25 cellular contexts compared by ENCODE assay signal in genomic region chr5:159303286-159303685, GRCh38. TPM values are rescaled to one million over a fixed set of nuclear protein-coding genes. Genes with fewer than 3 reads are reported as not detected.
A peak's percentile ranks its signal among the peaks of the same experiment; 100 is the strongest.
DNase-seq lines count a peak whose midpoint lies in the region; ATAC-seq, FAIRE-seq and TF ChIP-seq lines count a peak whose summit lies in the region.
"Had no signal": no experiment of that assay in that cellular context is flagged by ENCODE, and none has a peak within 500 bp of the region (broad histone marks: within the 10 kb centered on the region; RNA-seq: fewer than 3 reads in every experiment).

No MANE protein-coding gene starts in this region.

- no peak overlapping the region for H3K4me3 ChIP-seq in K562
- H3K4me3 ChIP-seq: A549; BLaER1 treated with 17β-estradiol and CSF1 and Interleukin-3, amounts not matched to agents 10 nM and 100 nM; GM23248 had no signal

- no peak overlapping the region for H3K4me3 Mint-ChIP-seq in stimulated activated naive B cell treated with anti-CD40 and anti-IgM and Interleukin-4, amounts not matched to agents 10 μg/mL and 1 μg/mL and 100 μg/mL, for 72 hours
- H3K4me3 Mint-ChIP-seq: CD14-positive monocyte; CD4-positive, alpha-beta T cell; CD8-positive, alpha-beta memory T cell had no signal

- peaks cover 22 to 27% of the 10 kb centered on the region in 2 donors for H3K36me3 Mint-ChIP-seq in stimulated activated naive B cell treated with anti-CD40 and anti-IgM and Interleukin-4, amounts not matched to agents 10 μg/mL and 1 μg/mL and 100 μg/mL, for 72 hours
- H3K36me3 Mint-ChIP-seq: CD14-positive monocyte had no signal

- intact Hi-C loops in K562 (cut with micrococcal nuclease) = no loop called here

- H3K27ac ChIP-seq in K562 (ENCODE audit: extremely low read depth, low read depth, low read length) = no peak overlapping the region
- H3K27ac ChIP-seq: A549, GM23248 had no signal

- no peak for TF ChIP-seq RAD21 in K562 (CRISPR knock-in tag; conservative IDR thresholded peaks at IDR 0.05 in 1 of 2, IDR thresholded peaks at IDR 0.05 in 1 of 2)

- H4K20me1 ChIP-seq in K562 (replicated peaks; ENCODE audit: control insufficient read depth, insufficient read depth, low read length) = no peaks in the 10 kb centered on the region
- H4K20me1 ChIP-seq: BLaER1 treated with 17β-estradiol and CSF1 and Interleukin-3, amounts not matched to agents 10 nM and 100 nM had no signal

- no peak overlapping the region for H2AFZ ChIP-seq in K562 (ENCODE audit: low read depth, low read length)
- H2AFZ ChIP-seq: GM23248 had no signal

- ATAC-seq in K562 (no peak), GM21423 (IDR thresholded peaks at IDR 0.05; ENCODE audit: unreplicated experiment) (no peak)
- ATAC-seq in stimulated activated naive B cell treated with anti-CD40 and anti-IgM and Interleukin-4, amounts not matched to agents 10 μg/mL and 1 μg/mL and 100 μg/mL, for 72 hours (replicated peaks) = peak; percentile 48 to 52
- ATAC-seq: A549 had no signal

- FAIRE-seq in GM12891 (lab: Jason Lieb, UNC) (no peak), K562 (lab: Jason Lieb, UNC) (no peak)
- FAIRE-seq: A549, D721Med, GM12892 had no signal

- no peak for TF ChIP-seq CTCF in K562 (IDR thresholded peaks at IDR 0.05 in 2 of 3, conservative IDR thresholded peaks at IDR 0.05 in 1 of 3; ENCODE audit: insufficient read depth in 2 of 3, low read depth in 1 of 3, low read length in 3 of 3)

- BruUV-seq in K562 (replicated peaks; lab: Mats Ljungman, UMichigan) = no TSS peak

- TF ChIP-seq EP300 in K562 (IDR thresholded peaks at IDR 0.05; ENCODE audit: low read length) = no peak

- no peaks in the 10 kb centered on the region for H3K9me1 ChIP-seq in K562 (ENCODE audit: control insufficient read depth, insufficient read depth, low read length)

- H3K9me3 ChIP-seq in K562 (replicated peaks; ENCODE audit: control insufficient read depth, insufficient read depth, low read depth, low read length) = peaks cover 10% of the 10 kb centered on the region
- H3K9me3 ChIP-seq: BE2C had no signal

- peaks cover 26 to 29% of the 10 kb centered on the region in 2 donors for H3K9me3 Mint-ChIP-seq in stimulated activated naive B cell treated with anti-CD40 and anti-IgM and Interleukin-4, amounts not matched to agents 10 μg/mL and 1 μg/mL and 100 μg/mL, for 72 hours

- H3K36me3 ChIP-seq in K562 (ENCODE audit: control insufficient read depth, insufficient read depth, low read length) = no peaks in the 10 kb centered on the region
- H3K36me3 ChIP-seq: BE2C had no signal

- POLR2A ChIA-PET in K562 (lab: Yijun Ruan, JAX) = no interaction called here

- WGBS in K562 (ENCODE audit: insufficient coverage, low coverage, missing lambda C conversion rate) = 58% methylated on average over 4 of the region's 4 CpGs

- H3K4me1 Mint-ChIP-seq in stimulated activated naive B cell treated with anti-CD40 and anti-IgM and Interleukin-4, amounts not matched to agents 10 μg/mL and 1 μg/mL and 100 μg/mL, for 72 hours = peaks cover 11 to 39% of the 10 kb centered on the region in 2 donors
- H3K4me1 Mint-ChIP-seq: CD14-positive monocyte; CD8-positive, alpha-beta memory T cell had no signal

- H3K9ac ChIP-seq in K562 (ENCODE audit: insufficient read depth in 1 of 2, low read depth in 2 of 2, low read length in 2 of 2) = no peak overlapping the region
- H3K9ac ChIP-seq: BLaER1 treated with 17β-estradiol and CSF1 and Interleukin-3, amounts not matched to agents 10 nM and 100 nM; GM23248 had no signal

- no peaks in the 10 kb centered on the region for H3K79me2 ChIP-seq in K562 (ENCODE audit: control insufficient read depth, insufficient read depth, low read length)

- CTCF ChIA-PET in K562 (lab: Yijun Ruan, JAX; ENCODE audit: low intra/inter-chr PET ratio) = no interaction called here

- H3K4me1 ChIP-seq in K562 (replicated peaks in 1 of 2; ENCODE audit: control insufficient read depth in 2 of 2, insufficient read depth in 2 of 2, low read length in 2 of 2) = no peaks in the 10 kb centered on the region
- H3K4me1 ChIP-seq: A549; BE2C; BLaER1 treated with 17β-estradiol and CSF1 and Interleukin-3, amounts not matched to agents 10 nM and 100 nM had no signal

- no peak for TF ChIP-seq POLR2A in GM12891 (IDR thresholded peaks at IDR 0.05; ENCODE audit: low read depth, low read length)
- no peak for TF ChIP-seq POLR2A in K562 (conservative IDR thresholded peaks at IDR 0.05)

- peaks cover 0 to 9% of the 10 kb centered on the region in 2 experiments; a peak in 1 of 5 replicates for H3K27me3 ChIP-seq in K562 (ENCODE audit: control insufficient read depth in 2 of 2, insufficient read depth in 2 of 2, low read length in 2 of 2)
- H3K27me3 ChIP-seq: BLaER1 treated with 17β-estradiol and CSF1 and Interleukin-3, amounts not matched to agents 10 nM and 100 nM had no signal

- DNase-seq in GM12891 (ENCODE audit: insufficient read length, low spot score) (no peak), MV-4-11 (lab: John Stamatoyannopoulos, UW) (peak; percentile 6), K562 (ENCODE audit: extremely low read depth in 1 of 4, low spot score in 3 of 4) (no peak), SW480 (ENCODE audit: low spot score) (no peak), HK-2 (ENCODE audit: unreplicated experiment) (no peak)
- DNase-seq in stimulated activated naive B cell treated with anti-CD40 and anti-IgM and Interleukin-4, amounts not matched to agents 10 μg/mL and 1 μg/mL and 100 μg/mL, for 72 hours = no peak
- DNase-seq: 8988T; ACHN; AML-193; BE2C; CD4-positive, alpha-beta T cell; CD8-positive, alpha-beta memory T cell; DMS 273 treated with DMSO at 0.1 percent for 48 hours; DMS79; EL; GDM1; GM23248; H7; HCEC 1CT had no signal

- H3K4me2 ChIP-seq in K562 (ENCODE audit: insufficient read depth, low read length) = no peak overlapping the region
- H3K4me2 ChIP-seq: A549; BLaER1 treated with 17β-estradiol and CSF1 and Interleukin-3, amounts not matched to agents 10 nM and 100 nM had no signal

- H3K27ac Mint-ChIP-seq in stimulated activated naive B cell treated with anti-CD40 and anti-IgM and Interleukin-4, amounts not matched to agents 10 μg/mL and 1 μg/mL and 100 μg/mL, for 72 hours = peak overlapping the region; percentile 53
- H3K27ac Mint-ChIP-seq: CD14-positive monocyte; CD4-positive, alpha-beta T cell; CD8-positive, alpha-beta memory T cell had no signal

- no peaks in the 10 kb centered on the region for H3K27me3 Mint-ChIP-seq in stimulated activated naive B cell treated with anti-CD40 and anti-IgM and Interleukin-4, amounts not matched to agents 10 μg/mL and 1 μg/mL and 100 μg/mL, for 72 hours

- in situ Hi-C loops in K562 (cut with MboI) = loop anchor here (25.0 kb wide), 1 partner anchor 591 kb away; no protein-coding TSS in a partner anchor

TF ChIP-seq in GM12891, 5 proteins besides CTCF, POLR2A, EP300 and RAD21:
- TF ChIP-seq POLR2AphosphoS5 (IDR thresholded peaks at IDR 0.05; ENCODE audit: low read depth, low read length) = no peak
- TF ChIP-seq SPI1 (IDR thresholded peaks at IDR 0.05; ENCODE audit: low read depth, low read length) = peak; percentile 57
TF ChIP-seq in GM12891: peak in this region for 1.

TF ChIP-seq in K562, 482 proteins besides CTCF, POLR2A, EP300 and RAD21 (continues in another document):
- TF ChIP-seq SNRNP70 (optimal IDR thresholded peaks at IDR 0.05; ENCODE audit: low read depth, low read length) (no peak), RAD51 (IDR thresholded peaks at IDR 0.05; ENCODE audit: borderline replicate concordance, low read depth) (no peak), ZNF445 (CRISPR knock-in tag; IDR thresholded peaks at IDR 0.05; ENCODE audit: low read depth) (no peak), MYNN (IDR thresholded peaks at IDR 0.05) (no peak), MYNN (CRISPR knock-in tag; IDR thresholded peaks at IDR 0.05) (no peak), HDAC3 (IDR thresholded peaks at IDR 0.05; ENCODE audit: borderline replicate concordance, partially characterized antibody) (no peak), KDM4B (IDR thresholded peaks at IDR 0.05; ENCODE audit: borderline replicate concordance in 2 of 2, low read depth in 1 of 2) (no peak)

RNA-seq across cellular contexts. Expression of gene IL12B, which starts 27.0 kb away (rescaled TPM):
- 0.04 TPM for polyA plus RNA-seq in GM12891 (2012; ENCODE audit: low read depth, missing spikeins)
- not detected in 2 replicates for total RNA-seq in K562 (2011; cell fraction: chromatin; rRNA removed; ENCODE audit: low replicate concordance)
- not detected in 2 replicates for total RNA-seq in K562 (2011; cell fraction: nucleolus; rRNA removed)
- not detected in 2 replicates for total RNA-seq in K562 (2011; cell fraction: nucleoplasm; rRNA removed)
- total RNA-seq in K562 (2014; rRNA removed) = not detected in 2 replicates
- total RNA-seq in K562 (2014; rRNA removed; fragmentation: Illumina TruSeq; extraction: Trizol) = not detected in 2 replicates
- not detected in 2 replicates for total RNA-seq in K562 (2015; rRNA removed; fragmentation: Illumina TruSeq; extraction: Trizol)
- not detected in 2 replicates for total RNA-seq in K562 (2021)
- polyA plus RNA-seq in K562 (2011; rRNA removed) = not detected in 2 replicates
- polyA plus RNA-seq in K562 (2011; cell fraction: cytosol; rRNA removed) = not detected in 2 replicates
- not detected in 2 replicates for polyA plus RNA-seq in K562 (2011; cell fraction: nucleus; rRNA removed)
- polyA plus RNA-seq in K562 (2012) = not detected in 2 replicates
- not detected in 2 replicates for polyA plus RNA-seq in K562 (2014; fragmentation: Illumina TruSeq; extraction: Trizol)
- polyA plus RNA-seq in K562 (2014; fragmentation: Nextera tagmentation; extraction: Ambion mirVana) = not detected
- not detected in 2 replicates for polyA plus RNA-seq in K562 (2014; rRNA removed)
- polyA minus RNA-seq in K562 (2011; rRNA and poly(A)+ RNA removed) = not detected in 2 replicates
- polyA minus RNA-seq in K562 (2011; cell fraction: cytosol; rRNA and poly(A)+ RNA removed) = not detected in 2 replicates
- polyA minus RNA-seq in K562 (2011; cell fraction: nucleus; rRNA and poly(A)+ RNA removed) = not detected in 2 replicates
- total RNA-seq: CD4-positive, alpha-beta T cell; CD8-positive, alpha-beta memory T cell; GM23248; H7 had no signal
- polyA plus RNA-seq: CD14-positive monocyte; CD8-positive, alpha-beta memory T cell; GM23248 had no signal

RNA-seq across cellular contexts. Expression of gene UBLCP1, which starts 40.2 kb away (rescaled TPM):
- 16.9 TPM for polyA plus RNA-seq in GM12891 (2012; ENCODE audit: low read depth, missing spikeins)
- 3.5 and 7.0 TPM in 2 replicates for total RNA-seq in K562 (2011; cell fraction: chromatin; rRNA removed; ENCODE audit: low replicate concordance)
- total RNA-seq in K562 (2011; cell fraction: nucleolus; rRNA removed) = 1.7 and 2.9 TPM in 2 replicates
- total RNA-seq in K562 (2011; cell fraction: nucleoplasm; rRNA removed) = 3.9 and 8.0 TPM in 2 replicates
- total RNA-seq in K562 (2014; rRNA removed) (18.8 and 19.3 TPM in 2 replicates), K562 (2014; rRNA removed; fragmentation: Illumina TruSeq; extraction: Trizol) (35.1 and 41.7 TPM in 2 replicates), K562 (2015; rRNA removed; fragmentation: Illumina TruSeq; extraction: Trizol) (33.4 and 36.9 TPM in 2 replicates), K562 (2021) (21.6 and 22.1 TPM in 2 replicates)
- polyA plus RNA-seq in K562 (2011; rRNA removed) (18.5 and 28.5 TPM in 2 replicates), K562 (2014; fragmentation: Illumina TruSeq; extraction: Trizol) (33.2 and 39.8 TPM in 2 replicates), K562 (2014; fragmentation: Nextera tagmentation; extraction: Ambion mirVana) (10 to 100 TPM; 22.0 to 30.2 TPM), K562 (2014; rRNA removed) (29.8 and 32.1 TPM in 2 replicates)
- 2.9 and 7.9 TPM in 2 replicates for polyA plus RNA-seq in K562 (2011; cell fraction: cytosol; rRNA removed)
- 3.1 and 3.7 TPM in 2 replicates for polyA plus RNA-seq in K562 (2011; cell fraction: nucleus; rRNA removed)
- 27.6 and 38.2 TPM in 2 replicates for polyA plus RNA-seq in K562 (2012)
- polyA minus RNA-seq in K562 (2011; rRNA and poly(A)+ RNA removed) = 12.8 and 13.2 TPM in 2 replicates
- polyA minus RNA-seq in K562 (2011; cell fraction: cytosol; rRNA and poly(A)+ RNA removed) = 4.3 and 6.9 TPM in 2 replicates
- polyA minus RNA-seq in K562 (2011; cell fraction: nucleus; rRNA and poly(A)+ RNA removed) = 4.3 and 6.6 TPM in 2 replicates

Comparison
In these comparisons a context has a peak if more than half of its experiments do, and no peak if none do; other contexts are left out.
1. ATAC-seq: peak in stimulated activated naive B cell treated with anti-CD40 and anti-IgM and Interleukin-4, amounts not matched to agents 10 μg/mL and 1 μg/mL and 100 μg/mL, for 72 hours (2 of 2); none in K562 (single experiment) and GM21423 (single experiment).